ENCODE assay signal across 1 cellular context in the genomic region with DNA sequence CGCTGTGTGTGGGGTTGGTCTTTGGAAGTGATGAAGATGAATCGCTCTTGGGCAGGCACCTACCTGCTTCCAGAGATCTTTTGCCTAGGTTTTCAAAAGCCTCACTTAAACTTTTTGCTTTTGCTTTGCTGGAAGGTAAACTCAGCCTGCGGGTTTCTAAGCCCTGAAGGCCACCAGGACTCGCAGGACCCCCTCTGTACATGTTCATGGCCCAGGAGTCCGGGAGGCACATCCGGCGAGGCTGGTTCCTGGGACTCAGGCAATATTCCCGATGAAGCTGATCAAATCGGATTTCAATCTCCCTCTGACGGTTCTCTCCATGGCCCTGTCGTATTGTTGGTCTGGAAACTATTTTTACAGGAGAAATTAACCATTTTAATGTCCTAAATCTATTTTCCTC.
TF ChIP-seq lines count a peak whose summit lies in the region.

No MANE protein-coding gene starts in this region.

TF ChIP-seq in K562, 482 proteins besides CTCF, POLR2A, EP300 and RAD21:
- TF ChIP-seq HDAC8 (tag; IDR thresholded peaks at IDR 0.05), result no peak
- TF ChIP-seq CSDE1 (IDR thresholded peaks at IDR 0.05), result no peak
- no peak for TF ChIP-seq GTF2E2 (tag; IDR thresholded peaks at IDR 0.05)
- no peak for TF ChIP-seq ZBTB1 (CRISPR knock-in tag; IDR thresholded peaks at IDR 0.05; ENCODE audit: borderline replicate concordance, low read depth)
- no peak for TF ChIP-seq RBFOX2 (IDR thresholded peaks at IDR 0.05; ENCODE audit: low read depth, low read length)
- no peak for TF ChIP-seq ZNF436 (CRISPR knock-in tag; IDR thresholded peaks at IDR 0.05)
- TF ChIP-seq COPS2 (conservative IDR thresholded peaks at IDR 0.05), result no peak
- no peak for TF ChIP-seq ASH1L (IDR thresholded peaks at IDR 0.05; ENCODE audit: borderline replicate concordance, low read depth, partially characterized antibody)
- TF ChIP-seq SAFB (IDR thresholded peaks at IDR 0.05; ENCODE audit: borderline replicate concordance, low read depth, low read length), result no peak
- TF ChIP-seq, protein P1, sequence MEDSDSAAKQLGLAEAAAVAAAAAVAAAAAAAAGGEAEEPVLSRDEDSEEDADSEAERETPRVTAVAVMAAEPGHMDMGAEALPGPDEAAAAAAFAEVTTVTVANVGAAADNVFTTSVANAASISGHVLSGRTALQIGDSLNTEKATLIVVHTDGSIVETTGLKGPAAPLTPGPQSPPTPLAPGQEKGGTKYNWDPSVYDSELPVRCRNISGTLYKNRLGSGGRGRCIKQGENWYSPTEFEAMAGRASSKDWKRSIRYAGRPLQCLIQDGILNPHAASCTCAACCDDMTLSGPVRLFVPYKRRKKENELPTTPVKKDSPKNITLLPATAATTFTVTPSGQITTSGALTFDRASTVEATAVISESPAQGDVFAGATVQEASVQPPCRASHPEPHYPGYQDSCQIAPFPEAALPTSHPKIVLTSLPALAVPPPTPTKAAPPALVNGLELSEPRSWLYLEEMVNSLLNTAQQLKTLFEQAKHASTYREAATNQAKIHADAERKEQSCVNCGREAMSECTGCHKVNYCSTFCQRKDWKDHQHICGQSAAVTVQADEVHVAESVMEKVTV (CRISPR knock-in tag; IDR thresholded peaks at IDR 0.05), result no peak
